Comparison of ENCODE assay signal across 3 cellular contexts in the genomic region with DNA sequence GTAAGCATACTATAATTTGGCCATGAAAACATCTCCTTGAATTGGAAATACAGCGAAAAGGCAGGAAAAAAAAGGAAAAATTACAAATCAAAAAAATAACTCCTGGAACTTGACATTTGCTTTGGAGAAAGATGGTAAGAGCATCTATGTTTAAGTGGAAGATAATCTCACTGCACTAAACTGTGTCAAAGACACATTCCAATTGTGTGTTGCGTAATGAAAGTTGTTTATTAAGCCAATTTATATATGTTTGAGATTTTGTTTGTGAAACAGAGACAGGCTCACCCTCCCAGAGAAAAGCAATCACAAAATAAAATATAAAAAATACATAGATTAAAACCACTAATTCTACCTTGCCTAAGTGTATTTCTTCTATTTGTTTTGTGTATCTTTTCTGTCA.
TF ChIP-seq lines count a peak whose summit lies in the region.

No MANE protein-coding gene starts in this region.

TF ChIP-seq in IMR-90, 13 proteins besides CTCF, POLR2A, EP300 and RAD21:
- TF ChIP-seq CEBPB (IDR thresholded peaks at IDR 0.05; ENCODE audit: low read depth, low read length): peak; percentile 70; the same call in 1 of the 2 replicates
- TF ChIP-seq, protein P1, sequence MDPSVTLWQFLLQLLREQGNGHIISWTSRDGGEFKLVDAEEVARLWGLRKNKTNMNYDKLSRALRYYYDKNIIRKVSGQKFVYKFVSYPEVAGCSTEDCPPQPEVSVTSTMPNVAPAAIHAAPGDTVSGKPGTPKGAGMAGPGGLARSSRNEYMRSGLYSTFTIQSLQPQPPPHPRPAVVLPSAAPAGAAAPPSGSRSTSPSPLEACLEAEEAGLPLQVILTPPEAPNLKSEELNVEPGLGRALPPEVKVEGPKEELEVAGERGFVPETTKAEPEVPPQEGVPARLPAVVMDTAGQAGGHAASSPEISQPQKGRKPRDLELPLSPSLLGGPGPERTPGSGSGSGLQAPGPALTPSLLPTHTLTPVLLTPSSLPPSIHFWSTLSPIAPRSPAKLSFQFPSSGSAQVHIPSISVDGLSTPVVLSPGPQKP (IDR thresholded peaks at IDR 0.05; ENCODE audit: borderline replicate concordance, low read depth, low read length): no peak

TF ChIP-seq in K562, 482 proteins besides CTCF, POLR2A, EP300 and RAD21:
- TF ChIP-seq CEBPB (tag; IDR thresholded peaks at IDR 0.05): peak; percentile 68
- TF ChIP-seq, protein P2, sequence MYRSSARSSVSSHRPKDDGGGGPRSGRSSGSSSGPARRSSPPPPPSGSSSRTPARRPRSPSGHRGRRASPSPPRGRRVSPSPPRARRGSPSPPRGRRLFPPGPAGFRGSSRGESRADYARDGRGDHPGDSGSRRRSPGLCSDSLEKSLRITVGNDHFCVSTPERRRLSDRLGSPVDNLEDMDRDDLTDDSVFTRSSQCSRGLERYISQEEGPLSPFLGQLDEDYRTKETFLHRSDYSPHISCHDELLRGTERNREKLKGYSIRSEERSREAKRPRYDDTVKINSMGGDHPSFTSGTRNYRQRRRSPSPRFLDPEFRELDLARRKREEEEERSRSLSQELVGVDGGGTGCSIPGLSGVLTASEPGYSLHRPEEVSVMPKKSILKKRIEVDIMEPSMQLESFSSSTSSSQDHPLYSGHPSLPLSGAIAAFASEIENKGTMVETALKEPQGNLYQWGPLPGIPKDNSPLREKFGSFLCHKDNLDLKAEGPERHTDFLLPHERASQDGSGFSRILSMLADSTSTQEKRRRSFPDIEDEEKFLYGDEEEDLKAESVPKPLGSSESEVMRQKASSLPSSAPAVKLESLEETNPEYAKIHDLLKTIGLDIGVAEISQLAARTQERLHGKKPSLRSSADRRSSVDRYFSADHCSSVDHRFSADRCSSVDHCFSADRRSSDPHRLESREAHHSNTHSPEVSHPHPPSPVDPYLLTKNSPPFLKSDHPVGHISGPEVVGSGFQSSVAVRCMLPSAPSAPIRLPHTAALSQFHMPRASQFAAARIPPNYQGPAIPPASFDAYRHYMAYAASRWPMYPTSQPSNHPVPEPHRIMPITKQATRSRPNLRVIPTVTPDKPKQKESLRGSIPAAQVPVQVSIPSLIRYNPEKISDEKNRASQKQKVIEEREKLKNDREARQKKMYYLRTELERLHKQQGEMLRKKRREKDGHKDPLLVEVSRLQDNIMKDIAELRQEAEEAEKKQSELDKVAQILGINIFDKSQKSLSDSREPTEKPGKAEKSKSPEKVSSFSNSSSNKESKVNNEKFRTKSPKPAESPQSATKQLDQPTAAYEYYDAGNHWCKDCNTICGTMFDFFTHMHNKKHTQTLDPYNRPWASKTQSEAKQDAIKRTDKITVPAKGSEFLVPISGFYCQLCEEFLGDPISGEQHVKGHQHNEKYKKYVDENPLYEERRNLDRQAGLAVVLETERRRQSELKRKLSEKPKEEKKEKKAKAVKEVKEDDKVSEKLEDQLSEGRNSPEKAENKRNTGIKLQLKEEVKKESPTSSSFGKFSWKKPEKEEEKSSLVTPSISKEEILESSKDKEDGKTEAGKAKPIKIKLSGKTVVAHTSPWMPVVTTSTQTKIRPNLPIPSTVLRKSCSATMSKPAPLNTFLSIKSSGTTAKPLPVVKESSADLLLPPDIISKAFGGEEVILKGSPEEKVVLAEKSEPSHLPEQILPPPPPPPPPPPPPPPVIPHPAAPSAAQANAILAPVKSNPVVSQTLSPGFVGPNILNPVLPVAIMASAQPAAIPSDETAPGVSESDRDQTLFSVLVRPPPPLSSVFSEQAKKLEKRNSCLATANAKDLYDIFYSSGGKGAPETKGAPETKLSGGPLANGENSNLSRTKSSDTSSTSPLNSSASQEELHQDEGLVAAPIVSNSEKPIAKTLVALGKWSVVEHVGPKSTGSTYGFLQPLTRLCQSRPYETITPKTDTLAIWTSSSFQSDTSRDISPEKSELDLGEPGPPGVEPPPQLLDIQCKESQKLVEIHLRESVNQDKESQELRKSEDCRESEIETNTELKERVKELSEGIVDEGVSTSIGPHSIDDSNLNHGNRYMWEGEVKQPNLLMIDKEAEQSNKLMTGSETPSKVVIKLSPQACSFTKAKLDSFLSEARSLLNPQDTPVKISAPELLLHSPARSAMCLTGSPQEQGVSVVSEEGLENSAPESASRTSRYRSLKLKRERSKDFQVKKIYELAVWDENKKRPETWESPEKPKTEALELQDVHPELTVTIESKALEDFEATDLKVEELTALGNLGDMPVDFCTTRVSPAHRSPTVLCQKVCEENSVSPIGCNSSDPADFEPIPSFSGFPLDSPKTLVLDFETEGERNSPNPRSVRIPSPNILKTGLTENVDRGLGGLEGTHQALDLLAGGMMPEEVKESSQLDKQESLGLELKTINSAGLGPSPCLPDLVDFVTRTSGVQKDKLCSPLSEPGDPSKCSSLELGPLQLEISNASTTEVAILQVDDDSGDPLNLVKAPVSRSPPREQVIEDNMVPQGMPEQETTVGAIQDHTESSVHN (IDR thresholded peaks at IDR 0.05; ENCODE audit: borderline replicate concordance in 1 of 2, low read depth in 1 of 2): no peak
- TF ChIP-seq HDAC8 (tag; IDR thresholded peaks at IDR 0.05): no peak
- TF ChIP-seq, protein P3, sequence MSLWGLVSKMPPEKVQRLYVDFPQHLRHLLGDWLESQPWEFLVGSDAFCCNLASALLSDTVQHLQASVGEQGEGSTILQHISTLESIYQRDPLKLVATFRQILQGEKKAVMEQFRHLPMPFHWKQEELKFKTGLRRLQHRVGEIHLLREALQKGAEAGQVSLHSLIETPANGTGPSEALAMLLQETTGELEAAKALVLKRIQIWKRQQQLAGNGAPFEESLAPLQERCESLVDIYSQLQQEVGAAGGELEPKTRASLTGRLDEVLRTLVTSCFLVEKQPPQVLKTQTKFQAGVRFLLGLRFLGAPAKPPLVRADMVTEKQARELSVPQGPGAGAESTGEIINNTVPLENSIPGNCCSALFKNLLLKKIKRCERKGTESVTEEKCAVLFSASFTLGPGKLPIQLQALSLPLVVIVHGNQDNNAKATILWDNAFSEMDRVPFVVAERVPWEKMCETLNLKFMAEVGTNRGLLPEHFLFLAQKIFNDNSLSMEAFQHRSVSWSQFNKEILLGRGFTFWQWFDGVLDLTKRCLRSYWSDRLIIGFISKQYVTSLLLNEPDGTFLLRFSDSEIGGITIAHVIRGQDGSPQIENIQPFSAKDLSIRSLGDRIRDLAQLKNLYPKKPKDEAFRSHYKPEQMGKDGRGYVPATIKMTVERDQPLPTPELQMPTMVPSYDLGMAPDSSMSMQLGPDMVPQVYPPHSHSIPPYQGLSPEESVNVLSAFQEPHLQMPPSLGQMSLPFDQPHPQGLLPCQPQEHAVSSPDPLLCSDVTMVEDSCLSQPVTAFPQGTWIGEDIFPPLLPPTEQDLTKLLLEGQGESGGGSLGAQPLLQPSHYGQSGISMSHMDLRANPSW (CRISPR knock-in tag; IDR thresholded peaks at IDR 0.05): no peak

TF ChIP-seq in H1, 55 proteins besides CTCF, POLR2A, EP300 and RAD21:
- TF ChIP-seq KDM1A (IDR thresholded peaks at IDR 0.05; ENCODE audit: borderline replicate concordance, low read length) (no peak), CEBPB (IDR thresholded peaks at IDR 0.05; ENCODE audit: low read depth, low read length) (peak; percentile 40; the same call in 1 of the 2 replicates)
